Comparison of ENCODE assay signal across 30 cellular contexts in genomic region chr2:202112041-202112440, GRCh38. TPM values are rescaled to one million over a fixed set of nuclear protein-coding genes. Genes with fewer than 3 reads are reported as not detected.
"Had no signal": no experiment of that assay in that cellular context is flagged by ENCODE, and none has a peak within 500 bp of the region (broad histone marks: within the 10 kb centered on the region; RNA-seq: fewer than 3 reads in every experiment).

No MANE protein-coding gene starts in this region.

- H3K9me3 Mint-ChIP-seq: effector memory CD8-positive, alpha-beta T cell; memory B cell had no signal

- H3K27ac Mint-ChIP-seq: effector memory CD8-positive, alpha-beta T cell; memory B cell; mesothelial cell of epicardium; nephron progenitor cell had no signal

- H3K9me3 ChIP-seq: prostate gland, right atrium auricular region, stomach, thyroid gland, vagina had no signal

- H3K4me3 ChIP-seq: lung, prostate gland, right atrium auricular region, smooth muscle cell, stomach, thyroid gland, vagina had no signal

- H3K4me1 Mint-ChIP-seq: memory B cell; naive thymus-derived CD8-positive, alpha-beta T cell had no signal

- H3K4me2 ChIP-seq: smooth muscle cell had no signal

- H3K4me1 ChIP-seq: prostate gland, stomach had no signal

- ATAC-seq: effector memory CD8-positive, alpha-beta T cell; left lobe of liver; naive thymus-derived CD8-positive, alpha-beta T cell; sciatic nerve had no signal

- H3K4me3 Mint-ChIP-seq: effector memory CD8-positive, alpha-beta T cell; memory B cell; mesothelial cell of epicardium; naive thymus-derived CD8-positive, alpha-beta T cell; nephron progenitor cell had no signal

- H3K27me3 ChIP-seq: right atrium auricular region, thyroid gland, vagina had no signal

- H3K36me3 ChIP-seq: prostate gland, right atrium auricular region, stomach, thyroid gland, vagina had no signal

- H3K36me3 Mint-ChIP-seq: memory B cell; mesothelial cell of epicardium; naive thymus-derived CD8-positive, alpha-beta T cell had no signal

- DNase-seq: cortex of kidney; effector memory CD8-positive, alpha-beta T cell; head of caudate nucleus; kidney; naive thymus-derived CD8-positive, alpha-beta T cell; nephron progenitor cell; nucleus accumbens; stimulated activated CD4-positive, alpha-beta T cell treated with anti-CD3 and anti-CD28 coated beads, Interleukin-12 subunit alpha, Interleukin-12 subunit beta, amount 100 ng/mL, for 4 hours; stimulated activated CD4-positive, alpha-beta T cell treated with anti-CD3 and anti-CD28 coated beads, Interleukin-1b, Interleukin-23, amount 100 ng/mL, for 48 hours; stimulated activated CD4-positive, alpha-beta T cell treated with anti-CD3 and anti-CD28 coated beads, Interleukin-4, amount 100 ng/mL, for 1 hour; stimulated activated CD8-positive, alpha-beta memory T cell treated with anti-CD3 and anti-CD28 coated beads, Interleukin-4, amount 100 ng/mL, for 48 hours; stimulated activated naive CD4-positive, alpha-beta T cell treated with Interleukin-2 at 50 U/mL for 16 hours; stomach; thyroid gland; trophoblast cell had no signal

- H3K27ac ChIP-seq: prostate gland, right atrium auricular region, stomach, thyroid gland, vagina had no signal

RNA-seq across cellular contexts. Expression of gene KIAA2012, which starts 39.0 kb away (rescaled TPM):
- total RNA-seq: dermis microvascular lymphatic vessel endothelial cell; kidney; mucosa of gallbladder; naive thymus-derived CD8-positive, alpha-beta T cell; osteocyte; right atrium auricular region; sciatic nerve; smooth muscle cell; subcutaneous adipose tissue; thyroid gland; ureter; vagina had no signal
- polyA plus RNA-seq: esophagus; naive thymus-derived CD8-positive, alpha-beta T cell; smooth muscle cell had no signal
